8 cellular contexts compared by ENCODE assay signal in the genomic region with DNA sequence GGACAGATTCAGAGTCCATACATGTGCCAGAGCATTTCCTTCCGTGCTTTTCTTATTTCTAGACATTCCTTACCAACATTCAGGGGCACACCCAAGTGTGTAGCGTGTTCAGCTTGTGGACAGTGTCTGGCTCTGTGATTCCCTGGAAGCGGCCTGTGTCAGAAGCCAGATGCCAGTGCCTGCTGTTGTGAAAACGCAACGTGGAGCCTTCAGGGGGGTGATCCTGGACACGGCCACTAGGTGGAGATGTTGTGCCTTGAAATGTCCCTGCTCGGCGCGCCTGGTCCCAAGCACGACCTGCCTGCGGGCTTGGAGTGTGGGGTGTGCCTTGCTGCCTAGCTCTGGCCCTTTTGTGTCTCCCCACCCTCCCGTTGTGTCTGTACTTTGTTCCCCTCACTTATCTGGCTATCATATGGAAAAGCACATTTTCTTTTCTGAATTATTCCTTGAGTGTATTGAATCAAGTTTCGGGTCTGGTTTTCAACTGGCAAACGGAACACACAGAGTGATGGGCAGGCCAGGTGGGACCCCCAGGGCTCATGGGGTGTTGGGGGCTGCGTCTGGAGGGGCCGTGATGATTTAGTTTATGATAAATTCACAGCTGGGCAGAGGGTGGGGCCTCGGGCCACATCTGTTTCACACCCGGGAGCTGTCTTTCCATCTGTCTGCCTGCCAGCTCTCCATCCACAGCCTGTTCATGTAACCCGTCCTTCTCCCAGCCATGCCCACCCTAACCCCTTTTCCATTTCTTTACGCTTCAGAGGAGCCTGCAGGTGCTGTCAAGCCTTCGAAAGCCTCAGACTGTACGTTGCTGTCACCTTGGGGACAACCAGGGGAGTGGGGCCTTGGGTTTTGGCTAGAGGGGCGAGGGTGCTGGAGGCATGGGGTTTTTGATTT.
DNase-seq lines count a peak whose midpoint lies in the region; ATAC-seq lines count a peak whose summit lies in the region.

No MANE protein-coding gene starts in this region.

- H3K4me1 Mint-ChIP-seq in naive thymus-derived CD4-positive, alpha-beta T cell: peaks cover 5 to 15% (median 12%) of the 10 kb centered on the region in 7 donors
- peaks cover 6 to 7% of the 10 kb centered on the region in 2 donors for H3K4me1 Mint-ChIP-seq in stimulated activated naive B cell treated with anti-CD40 and anti-IgM and Interleukin-4, amounts not matched to agents 10 μg/mL and 1 μg/mL and 100 μg/mL, for 72 hours

- no peaks in the 10 kb centered on the region; the same call in 1 of the 2 replicates for H3K9me3 ChIP-seq in BLaER1
- no peaks in the 10 kb centered on the region for H3K9me3 ChIP-seq in naive thymus-derived CD4-positive, alpha-beta T cell (ENCODE audit: control insufficient read depth in 2 of 3, low read length in 3 of 3)

- H3K36me3 Mint-ChIP-seq in naive thymus-derived CD4-positive, alpha-beta T cell: peaks cover 0 to 4% (median 0%) of the 10 kb centered on the region in 5 donors
- H3K36me3 Mint-ChIP-seq in stimulated activated naive B cell treated with anti-CD40 and anti-IgM and Interleukin-4, amounts not matched to agents 10 μg/mL and 1 μg/mL and 100 μg/mL, for 72 hours: peaks cover 0 to 3% of the 10 kb centered on the region in 2 donors

- CTCF ChIA-PET in naive thymus-derived CD4-positive, alpha-beta T cell (lab: Charles Lee): interaction anchor here (0.8 to 1.8 kb wide), 4 partner anchors 11 to 1031 kb away, joined by 3 to 4 read pairs (median 3); no protein-coding TSS in a partner anchor

- peak overlapping the region; percentile 47 for H3K4me2 ChIP-seq in BLaER1

- H3K36me3 ChIP-seq in BLaER1: no peaks in the 10 kb centered on the region
- H3K36me3 ChIP-seq in H7 (replicated peaks; ENCODE audit: control insufficient read depth, insufficient read depth, low read length): no peaks in the 10 kb centered on the region; the same call in 1 of the 2 replicates
- H3K36me3 ChIP-seq in naive thymus-derived CD4-positive, alpha-beta T cell (ENCODE audit: control insufficient read depth in 2 of 3, insufficient read depth in 3 of 3, low read length in 3 of 3): no peaks in the 10 kb centered on the region

- POLR2A ChIA-PET in naive thymus-derived CD4-positive, alpha-beta T cell (lab: Charles Lee): no interaction called here

- DNase-seq in H7 (peak; percentile 96), NOMO-1 (lab: John Stamatoyannopoulos, UW; ENCODE audit: unreplicated experiment in 2 of 2) (peak; percentile 20 to 46)
- DNase-seq in activated CD8-positive, alpha-beta memory T cell treated with anti-CD3 and anti-CD28 coated beads, Interleukin-2, amount 50 U/mL, for 4 hours: peak; percentile 67
- peak; percentile 23 to 64 (median 50) for DNase-seq in naive thymus-derived CD4-positive, alpha-beta T cell
- peak; percentile 29 for DNase-seq in stimulated activated naive B cell treated with anti-CD40 and anti-IgM and Interleukin-4, amounts not matched to agents 10 μg/mL and 1 μg/mL and 100 μg/mL, for 72 hours

- peaks cover 10 to 24% (median 19%) of the 10 kb centered on the region in 5 donors for H3K27me3 Mint-ChIP-seq in naive thymus-derived CD4-positive, alpha-beta T cell
- peaks cover 33 to 49% of the 10 kb centered on the region in 2 donors for H3K27me3 Mint-ChIP-seq in stimulated activated naive B cell treated with anti-CD40 and anti-IgM and Interleukin-4, amounts not matched to agents 10 μg/mL and 1 μg/mL and 100 μg/mL, for 72 hours

- intact Hi-C loops in naive thymus-derived CD4-positive, alpha-beta T cell (cut with micrococcal nuclease): loop anchor here (1.0 to 5.0 kb wide), 7 partner anchors 249 to 1314 kb away; no protein-coding TSS in a partner anchor

- no peaks in the 10 kb centered on the region for H3K27me3 ChIP-seq in BLaER1
- H3K27me3 ChIP-seq in H7 (ENCODE audit: control insufficient read depth, insufficient read depth, low read length): no peaks in the 10 kb centered on the region
- no peaks in the 10 kb centered on the region for H3K27me3 ChIP-seq in naive thymus-derived CD4-positive, alpha-beta T cell (ENCODE audit: control insufficient read depth in 2 of 2, insufficient read depth in 2 of 2, low read length in 2 of 2)

- ATAC-seq in esophagus mucosa (peak; percentile 77), HG03520 (IDR thresholded peaks at IDR 0.05; ENCODE audit: unreplicated experiment) (no peak)
- ATAC-seq in naive thymus-derived CD4-positive, alpha-beta T cell: peak; percentile 72
- ATAC-seq in stimulated activated naive B cell treated with anti-CD40 and anti-IgM and Interleukin-4, amounts not matched to agents 10 μg/mL and 1 μg/mL and 100 μg/mL, for 72 hours (replicated peaks): peak; percentile 63 to 66

- H3K4me1 ChIP-seq in BLaER1: peaks cover 37% of the 10 kb centered on the region
- peaks cover 0 to 9% of the 10 kb centered on the region in 2 donors for H3K4me1 ChIP-seq in naive thymus-derived CD4-positive, alpha-beta T cell (ENCODE audit: control insufficient read depth in 2 of 2, insufficient read depth in 2 of 2, low read length in 2 of 2)

- H3K9ac ChIP-seq in BLaER1: no peak overlapping the region

- H3K9me3 Mint-ChIP-seq in naive thymus-derived CD4-positive, alpha-beta T cell: peaks cover 0 to 5% (median 0%) of the 10 kb centered on the region in 11 donors
- H3K9me3 Mint-ChIP-seq in stimulated activated naive B cell treated with anti-CD40 and anti-IgM and Interleukin-4, amounts not matched to agents 10 μg/mL and 1 μg/mL and 100 μg/mL, for 72 hours: peaks cover 0 to 2% of the 10 kb centered on the region in 2 donors

- H3K27ac Mint-ChIP-seq in naive thymus-derived CD4-positive, alpha-beta T cell: no peak overlapping the region
- no peak overlapping the region for H3K27ac Mint-ChIP-seq in stimulated activated naive B cell treated with anti-CD40 and anti-IgM and Interleukin-4, amounts not matched to agents 10 μg/mL and 1 μg/mL and 100 μg/mL, for 72 hours

- H3K4me3 ChIP-seq in BLaER1 (no peak overlapping the region), H7 (ENCODE audit: insufficient read depth, low read depth, low read length) (no peak overlapping the region)
- no peak overlapping the region for H3K4me3 ChIP-seq in naive thymus-derived CD4-positive, alpha-beta T cell (ENCODE audit: low read length)

- no peaks in the 10 kb centered on the region for H4K20me1 ChIP-seq in BLaER1

- H3K4me3 Mint-ChIP-seq in naive thymus-derived CD4-positive, alpha-beta T cell: no peak overlapping the region
- H3K4me3 Mint-ChIP-seq in stimulated activated naive B cell treated with anti-CD40 and anti-IgM and Interleukin-4, amounts not matched to agents 10 μg/mL and 1 μg/mL and 100 μg/mL, for 72 hours: no peak overlapping the region

- no peak overlapping the region for H3K27ac ChIP-seq in BLaER1
- H3K27ac ChIP-seq in naive thymus-derived CD4-positive, alpha-beta T cell (ENCODE audit: low read depth, low read length): no peak overlapping the region

Comparison
In these comparisons a context has a peak if more than half of its experiments do, and no peak if none do; other contexts are left out.
1. DNase-seq: peak in every context shown above with its lines; median percentile 96 in H7; 67 in activated CD8-positive, alpha-beta memory T cell treated with anti-CD3 and anti-CD28 coated beads, Interleukin-2, amount 50 U/mL, for 4 hours; 50 in naive thymus-derived CD4-positive, alpha-beta T cell; 33 in NOMO-1; 29 in stimulated activated naive B cell treated with anti-CD40 and anti-IgM and Interleukin-4, amounts not matched to agents 10 μg/mL and 1 μg/mL and 100 μg/mL, for 72 hours.